22 cellular contexts compared by ENCODE assay signal in the genomic region with DNA sequence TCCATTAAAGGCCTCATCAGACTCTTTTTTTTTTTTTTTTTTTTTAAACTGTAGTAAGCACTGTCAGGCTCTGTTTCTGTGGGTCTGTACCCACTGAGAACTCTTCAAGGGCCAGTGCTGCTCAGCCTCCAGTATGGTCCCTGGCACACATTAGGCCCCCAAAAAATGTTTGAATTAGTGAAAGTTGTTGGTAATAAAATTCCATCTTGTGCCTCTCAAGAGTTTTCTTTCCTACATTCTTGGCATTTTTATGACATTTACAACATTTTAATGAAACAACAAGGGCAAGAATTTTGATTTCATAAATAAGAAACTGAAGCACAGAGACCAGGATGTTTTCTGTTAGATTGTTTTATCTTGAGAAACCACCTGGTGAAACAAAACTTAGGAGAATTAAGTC.
DNase-seq lines count a peak whose midpoint lies in the region; ATAC-seq and TF ChIP-seq lines count a peak whose summit lies in the region.
"Had no signal": no experiment of that assay in that cellular context is flagged by ENCODE, and none has a peak within 500 bp of the region (broad histone marks: within the 10 kb centered on the region; RNA-seq: fewer than 3 reads in every experiment).

No MANE protein-coding gene starts in this region.

- peaks cover 13% of the 10 kb centered on the region for H3K36me3 Mint-ChIP-seq in endodermal cell (ENCODE audit: low read depth)

- H3K4me1 Mint-ChIP-seq in endodermal cell: peaks cover 7% of the 10 kb centered on the region

- H3K27me3 Mint-ChIP-seq in endodermal cell (ENCODE audit: insufficient read depth): no peaks in the 10 kb centered on the region

- H3K4me1 ChIP-seq in endodermal cell (ENCODE audit: control insufficient read depth, insufficient read depth, low read length): no peaks in the 10 kb centered on the region
- peaks cover 0 to 7% of the 10 kb centered on the region in 2 donors for H3K4me1 ChIP-seq in muscle layer of duodenum (ENCODE audit: control insufficient read depth in 1 of 2, insufficient read depth in 2 of 2, low read length in 2 of 2)
- H3K4me1 ChIP-seq in stomach smooth muscle (ENCODE audit: control insufficient read depth, insufficient read depth, low read length): peaks cover 4% of the 10 kb centered on the region
- H3K4me1 ChIP-seq: colonic mucosa, upper lobe of right lung had no signal

- no peak overlapping the region for H3K9ac ChIP-seq in endodermal cell (ENCODE audit: extremely low read depth, low read length, poor library complexity, severe bottlenecking)
- no peak overlapping the region for H3K9ac ChIP-seq in stomach smooth muscle (ENCODE audit: low read length in 2 of 2)

- H3K4me3 ChIP-seq in endodermal cell (ENCODE audit: low read length) (no peak overlapping the region), muscle layer of duodenum (ENCODE audit: low read depth in 1 of 2, low read length in 2 of 2) (no peak overlapping the region), stomach smooth muscle (ENCODE audit: low read length in 2 of 2) (no peak overlapping the region)
- H3K4me3 ChIP-seq: adrenal gland, colonic mucosa, stomach, upper lobe of right lung had no signal

- no peak for TF ChIP-seq CTCF in endodermal cell (conservative IDR thresholded peaks at IDR 0.05)

- DNase-seq in EL (peak; percentile 47), endodermal cell (no peak), kidney glomerular epithelial cell (lab: John Stamatoyannopoulos, UW) (no peak), NCI-H1105 treated with DMSO at 0.1 percent for 48 hours (lab: John Stamatoyannopoulos, UW) (no peak)
- DNase-seq: activated CD8-positive, alpha-beta memory T cell treated with anti-CD3 and anti-CD28 coated beads for 24 hours; activated T-cell treated with anti-CD3 and anti-CD28 coated beads, Interleukin-2, amount 50 U/mL, for 24 hours; adrenal gland; brain microvascular endothelial cell; colonic mucosa; effector memory CD8-positive, alpha-beta T cell; NCI-H1048; NCI-H1930; NCI-H226; NCI-H82; Right ventricle myocardium superior; stomach; upper lobe of right lung had no signal

- no peak for ATAC-seq in GM21786 (IDR thresholded peaks at IDR 0.05; ENCODE audit: unreplicated experiment)
- no peak for ATAC-seq in GM18505 (IDR thresholded peaks at IDR 0.05; ENCODE audit: unreplicated experiment)
- ATAC-seq: effector memory CD8-positive, alpha-beta T cell; left lobe of liver; upper lobe of right lung had no signal

- H3K27ac Mint-ChIP-seq in endodermal cell: peak overlapping the region; percentile 26
- H3K27ac Mint-ChIP-seq: activated T-cell treated with anti-CD3 and anti-CD28 coated beads, Interleukin-2, amount 50 U/mL, for 24 hours; effector memory CD8-positive, alpha-beta T cell had no signal

- H3K9me3 Mint-ChIP-seq in endodermal cell: peaks cover 2% of the 10 kb centered on the region
- H3K9me3 Mint-ChIP-seq: activated T-cell treated with anti-CD3 and anti-CD28 coated beads, Interleukin-2, amount 50 U/mL, for 24 hours; effector memory CD8-positive, alpha-beta T cell had no signal

- H3K36me3 ChIP-seq in endodermal cell (ENCODE audit: control insufficient read depth, insufficient read depth, low read length): peaks cover 55% of the 10 kb centered on the region
- no peaks in the 10 kb centered on the region for H3K36me3 ChIP-seq in muscle layer of duodenum (ENCODE audit: control insufficient read depth in 1 of 2, insufficient read depth in 2 of 2, low read length in 2 of 2)
- no peaks in the 10 kb centered on the region for H3K36me3 ChIP-seq in stomach smooth muscle (ENCODE audit: control insufficient read depth in 2 of 2, insufficient read depth in 2 of 2, low read length in 2 of 2)
- H3K36me3 ChIP-seq: adrenal gland, brain microvascular endothelial cell, colonic mucosa, stomach, upper lobe of right lung had no signal

- H3K9me3 ChIP-seq in endodermal cell (ENCODE audit: control insufficient read depth, low read length) (peaks cover 12% of the 10 kb centered on the region), muscle layer of duodenum (ENCODE audit: control insufficient read depth in 1 of 2, low read length in 2 of 2) (no peaks in the 10 kb centered on the region), stomach smooth muscle (ENCODE audit: control insufficient read depth in 2 of 2, low read length in 2 of 2) (no peaks in the 10 kb centered on the region)
- H3K9me3 ChIP-seq: adrenal gland, colonic mucosa, stomach, upper lobe of right lung had no signal

- no peak overlapping the region for H3K4me3 Mint-ChIP-seq in endodermal cell
- H3K4me3 Mint-ChIP-seq: activated T-cell treated with anti-CD3 and anti-CD28 coated beads, Interleukin-2, amount 50 U/mL, for 24 hours; effector memory CD8-positive, alpha-beta T cell had no signal

- H3K27ac ChIP-seq in endodermal cell (ENCODE audit: low read depth, low read length): no peak overlapping the region
- H3K27ac ChIP-seq in muscle layer of duodenum (ENCODE audit: low read length): peak overlapping the region; percentile 30
- peak overlapping the region; percentile 46 for H3K27ac ChIP-seq in stomach smooth muscle (ENCODE audit: low read length)
- H3K27ac ChIP-seq: adrenal gland, colonic mucosa, upper lobe of right lung had no signal

- no peak for TF ChIP-seq POLR2A in GM18505 (IDR thresholded peaks at IDR 0.05; ENCODE audit: borderline replicate concordance, extremely low read depth, insufficient read depth, insufficient read length)

- H3K27me3 ChIP-seq in endodermal cell (ENCODE audit: control insufficient read depth, insufficient read depth, low read length, poor library complexity, severe bottlenecking): no peaks in the 10 kb centered on the region
- no peaks in the 10 kb centered on the region for H3K27me3 ChIP-seq in muscle layer of duodenum (ENCODE audit: low read depth, low read length)
- no peaks in the 10 kb centered on the region for H3K27me3 ChIP-seq in stomach smooth muscle (ENCODE audit: control insufficient read depth in 1 of 2, insufficient read depth in 2 of 2, low read length in 2 of 2)
- H3K27me3 ChIP-seq: adrenal gland, brain microvascular endothelial cell, colonic mucosa, stomach, upper lobe of right lung had no signal
